Comparison of ENCODE assay signal across 30 cellular contexts in the genomic region with DNA sequence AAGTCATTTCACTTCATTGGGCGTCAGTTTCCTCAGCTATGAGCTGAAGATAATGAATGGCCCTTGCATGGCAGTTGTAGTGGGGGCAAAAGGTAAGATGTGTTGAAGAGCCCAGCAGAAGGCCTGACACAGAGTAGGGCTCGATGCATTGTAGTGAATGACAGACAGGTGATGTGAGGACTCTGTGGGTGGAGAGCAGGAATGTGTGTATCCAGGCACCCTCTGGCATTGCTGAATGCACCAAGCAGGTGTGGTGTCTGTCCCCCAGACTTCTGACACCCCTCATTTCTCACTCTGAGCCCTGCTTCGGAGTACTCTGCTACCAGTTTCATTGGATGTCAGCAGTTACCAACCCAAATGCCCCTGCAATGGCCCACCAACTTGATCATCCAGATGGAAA. TPM values are rescaled to one million over a fixed set of nuclear protein-coding genes. Genes with fewer than 3 reads are reported as not detected.
"Had no signal": no experiment of that assay in that cellular context is flagged by ENCODE, and none has a peak within 500 bp of the region (broad histone marks: within the 10 kb centered on the region; RNA-seq: fewer than 3 reads in every experiment).

No MANE protein-coding gene starts in this region.

- H3K27me3 ChIP-seq: ascending aorta had no signal

- DNase-seq: activated CD4-positive, alpha-beta memory T cell treated with anti-CD3 and anti-CD28 coated beads, Interleukin-2, amount 10 ng/mL, durations not matched to agents 7 days and 5 days; activated CD4-positive, alpha-beta T cell treated with anti-CD3 and anti-CD28 coated beads for 4 hours; activated CD4-positive, alpha-beta T cell treated with anti-CD3 and anti-CD28 coated beads, Interleukin-2, amount 10 ng/mL, durations not matched to agents 7 days and 5 days; activated CD4-positive, alpha-beta T cell treated with anti-CD3 and anti-CD28 coated beads, Interleukin-2, amount 50 U/mL, for 4 hours; activated CD4-positive, CD25-positive, alpha-beta regulatory T cell; activated CD4-positive, CD25-positive, alpha-beta regulatory T cell treated with anti-CD3 and anti-CD28 coated beads, Interleukin-2, amount 50 U/mL, for 72 hours; activated CD8-positive, alpha-beta memory T cell treated with anti-CD3 and anti-CD28 coated beads, Interleukin-2, amount 50 U/mL, for 48 hours; activated naive CD4-positive, alpha-beta T cell treated with anti-CD3 and anti-CD28 coated beads for 36 hours; activated naive CD8-positive, alpha-beta T cell treated with anti-CD3 and anti-CD28 coated beads for 36 hours; activated naive CD8-positive, alpha-beta T cell treated with anti-CD3 and anti-CD28 coated beads, Interleukin-2, amount 50 U/mL, for 24 hours; activated T-cell treated with anti-CD3 and anti-CD28 coated beads for 4 hours; activated T-cell treated with anti-CD3 and anti-CD28 coated beads, Interleukin-2, amount 50 U/mL, for 24 hours; activated T-cell treated with anti-CD3 and anti-CD28 coated beads, Interleukin-2, amount 50 U/mL, for 72 hours; adrenal gland; amygdala; central memory CD4-positive, alpha-beta T cell; cerebellar nuclear complex; colonic mucosa; effector CD8-positive, alpha-beta T cell; erythroblast; foreskin keratinocyte; gastrocnemius medialis; glutamatergic neuron; heart left ventricle; T-helper 2 cell had no signal

- H3K9me3 ChIP-seq: adrenal gland, ascending aorta, colonic mucosa, esophagus muscularis mucosa, gastrocnemius medialis, heart left ventricle had no signal

- H3K4me3 ChIP-seq: adrenal gland, ascending aorta, cardiac muscle cell, colonic mucosa, esophagus muscularis mucosa, gastrocnemius medialis, heart left ventricle had no signal

- H3K4me1 ChIP-seq: adrenal gland, ascending aorta, colonic mucosa, foreskin keratinocyte, gastrocnemius medialis had no signal

- H3K27ac ChIP-seq: adrenal gland, ascending aorta, cardiac muscle cell, colonic mucosa, esophagus muscularis mucosa, foreskin keratinocyte, gastrocnemius medialis, heart left ventricle had no signal

- ATAC-seq: activated naive CD8-positive, alpha-beta T cell treated with anti-CD3 and anti-CD28 coated beads, Interleukin-2, amount 50 U/mL, for 24 hours; activated T-cell treated with anti-CD3 and anti-CD28 coated beads, Interleukin-2, amount 50 U/mL, for 72 hours; foreskin keratinocyte; gastrocnemius medialis; heart left ventricle had no signal

- H3K36me3 ChIP-seq: adrenal gland, ascending aorta, cardiac muscle cell, colonic mucosa, esophagus muscularis mucosa, gastrocnemius medialis, heart left ventricle had no signal

RNA-seq across cellular contexts. Expression of gene LHX2, which starts 22.4 kb away (rescaled TPM):
- total RNA-seq: activated CD4-positive, alpha-beta memory T cell treated with anti-CD3 and anti-CD28 coated beads, Interleukin-2, amount 10 ng/mL, durations not matched to agents 7 days and 5 days; activated CD4-positive, alpha-beta T cell treated with anti-CD3 and anti-CD28 coated beads, Interleukin-2, amount 10 ng/mL, durations not matched to agents 7 days and 5 days; activated naive CD4-positive, alpha-beta T cell treated with anti-CD3 and anti-CD28 coated beads for 36 hours; activated naive CD8-positive, alpha-beta T cell treated with anti-CD3 and anti-CD28 coated beads for 36 hours; activated T-cell treated with anti-CD3 and anti-CD28 coated beads, Interleukin-2, amount 50 U/mL, for 72 hours; ascending aorta; dermis microvascular lymphatic vessel endothelial cell; esophagus muscularis mucosa; foreskin keratinocyte; gastrocnemius medialis; T-helper 1 cell treated with Interleukin-12 subunit alpha and Interleukin-12 subunit beta and Interleukin-4 antibody, amounts not matched to agents 30 ng/mL and 1 ng/mL, for 36 hours had no signal
- polyA plus RNA-seq: foreskin keratinocyte had no signal
